ENCODE assay signal across 15 cellular contexts in genomic region chr12:16119618-16120017, GRCh38.
A peak's percentile ranks its signal among the peaks of the same experiment; 100 is the strongest.
DNase-seq lines count a peak whose midpoint lies in the region; ATAC-seq and TF ChIP-seq lines count a peak whose summit lies in the region.
"Had no signal": no experiment of that assay in that cellular context is flagged by ENCODE, and none has a peak within 500 bp of the region (broad histone marks: within the 10 kb centered on the region; RNA-seq: fewer than 3 reads in every experiment).

No MANE protein-coding gene starts in this region.

- no peaks in the 10 kb centered on the region for H3K27me3 ChIP-seq in left lung
- no peaks in the 10 kb centered on the region for H3K27me3 ChIP-seq in upper lobe of right lung

- H3K36me3 ChIP-seq in left lung (no peaks in the 10 kb centered on the region), upper lobe of right lung (no peaks in the 10 kb centered on the region)

- H3K27ac ChIP-seq in left lung (no peak overlapping the region), upper lobe of right lung (no peak overlapping the region)
- H3K27ac ChIP-seq: KMS-11 had no signal

- H3K4me3 ChIP-seq in left lung (no peak overlapping the region), upper lobe of right lung (no peak overlapping the region)

- intact Hi-C loops in left lung (cut with DNase I) (no loop called here), upper lobe of right lung (cut with DNase I) (no loop called here)

- ATAC-seq in left lung (peak; percentile 59), upper lobe of right lung (peak; percentile 47)

- TF ChIP-seq CTCF in left lung (IDR thresholded peaks at IDR 0.05) (no peak), upper lobe of right lung (IDR thresholded peaks at IDR 0.05) (no peak)

- H3K9me3 ChIP-seq in left lung (no peaks in the 10 kb centered on the region), upper lobe of right lung (no peaks in the 10 kb centered on the region)

- DNase-seq in HuH-7 (ENCODE audit: low spot score), result peak; percentile 11
- peak; percentile 18 for DNase-seq in NCI-H69 (lab: John Stamatoyannopoulos, UW)
- DNase-seq in left lung, result no peak
- no peak for DNase-seq in upper lobe of right lung
- no peak for DNase-seq in activated T-cell treated with anti-CD3 and anti-CD28 coated beads, Interleukin-2, amount 50 U/mL, for 1 hour
- DNase-seq in T-helper 2 cell, result no peak
- DNase-seq in activated naive CD4-positive, alpha-beta T cell treated with anti-CD3 and anti-CD28 coated beads, Interleukin-2, amount 50 U/mL, for 16 hours, result no peak
- DNase-seq: C1 segment of cervical spinal cord, DND-41, MV-4-11, NCI-H187 treated with DMSO at 0.1 percent for 48 hours, NCI-H82, OCI-M1, SIG-M5 had no signal

- H3K4me1 ChIP-seq in left lung (no peaks in the 10 kb centered on the region), upper lobe of right lung (no peaks in the 10 kb centered on the region)

Comparison
In these comparisons a context has a peak if more than half of its experiments do, and no peak if none do; other contexts are left out.
1. DNase-seq: peak in HuH-7 (single experiment) and NCI-H69 (single experiment); none in left lung (0 of 2), upper lobe of right lung (single experiment), activated T-cell treated with anti-CD3 and anti-CD28 coated beads, Interleukin-2, amount 50 U/mL, for 1 hour (single experiment), T-helper 2 cell (0 of 5) and activated naive CD4-positive, alpha-beta T cell treated with anti-CD3 and anti-CD28 coated beads, Interleukin-2, amount 50 U/mL, for 16 hours (single experiment).